ENCODE assay signal across 13 cellular contexts in genomic region chr6:42230320-42231034, GRCh38. TPM values are rescaled to one million over a fixed set of nuclear protein-coding genes. Genes with fewer than 3 reads are reported as not detected.
DNase-seq lines count a peak whose midpoint lies in the region; ATAC-seq and TF ChIP-seq lines count a peak whose summit lies in the region.
"Had no signal": no experiment of that assay in that cellular context is flagged by ENCODE, and none has a peak within 500 bp of the region (broad histone marks: within the 10 kb centered on the region; RNA-seq: fewer than 3 reads in every experiment).

No MANE protein-coding gene starts in this region.

- H3K4me3 Mint-ChIP-seq in stimulated activated naive B cell treated with anti-CD40 and anti-IgM and Interleukin-4, amounts not matched to agents 10 μg/mL and 1 μg/mL and 100 μg/mL, for 72 hours = no peak overlapping the region
- H3K4me3 Mint-ChIP-seq: activated naive CD4-positive, alpha-beta T cell treated with anti-CD3 and anti-CD28 coated beads for 36 hours; T-helper 1 cell treated with Interleukin-12 subunit alpha and Interleukin-12 subunit beta and Interleukin-4 antibody, amounts not matched to agents 30 μg/mL and 1 μg/mL, for 36 hours had no signal

- H3K27me3 Mint-ChIP-seq in stimulated activated naive B cell treated with anti-CD40 and anti-IgM and Interleukin-4, amounts not matched to agents 10 μg/mL and 1 μg/mL and 100 μg/mL, for 72 hours = no peaks in the 10 kb centered on the region

- CTCF ChIA-PET in OCI-LY7 (lab: Charles Lee; ENCODE audit: unreplicated experiment) = no interaction called here

- no peak overlapping the region for H3K27ac Mint-ChIP-seq in stimulated activated naive B cell treated with anti-CD40 and anti-IgM and Interleukin-4, amounts not matched to agents 10 μg/mL and 1 μg/mL and 100 μg/mL, for 72 hours
- H3K27ac Mint-ChIP-seq: activated naive CD4-positive, alpha-beta T cell treated with anti-CD3 and anti-CD28 coated beads for 36 hours; T-helper 1 cell treated with Interleukin-12 subunit alpha and Interleukin-12 subunit beta and Interleukin-4 antibody, amounts not matched to agents 30 μg/mL and 1 μg/mL, for 36 hours had no signal

- no peaks in the 10 kb centered on the region for H3K9me3 Mint-ChIP-seq in stimulated activated naive B cell treated with anti-CD40 and anti-IgM and Interleukin-4, amounts not matched to agents 10 μg/mL and 1 μg/mL and 100 μg/mL, for 72 hours
- H3K9me3 Mint-ChIP-seq: activated naive CD4-positive, alpha-beta T cell treated with anti-CD3 and anti-CD28 coated beads for 36 hours; T-helper 1 cell treated with Interleukin-12 subunit alpha and Interleukin-12 subunit beta and Interleukin-4 antibody, amounts not matched to agents 30 μg/mL and 1 μg/mL, for 36 hours had no signal

- no peak overlapping the region for H3K4me2 ChIP-seq in OCI-LY7 (ENCODE audit: low read length)

- TF ChIP-seq CTCF in cardiac muscle cell (IDR thresholded peaks at IDR 0.05; ENCODE audit: low read depth, low read length) = peak; percentile 35
- TF ChIP-seq CTCF in OCI-LY7 (conservative IDR thresholded peaks at IDR 0.05; ENCODE audit: low read length) = peak; percentile 75
- peak; percentile 58 for TF ChIP-seq CTCF in epithelial cell of esophagus (IDR thresholded peaks at IDR 0.05; ENCODE audit: insufficient read depth, low read depth, low read length, missing control alignments)

- DNase-seq in cardiac muscle cell (ENCODE audit: low read depth in 1 of 2, low spot score in 1 of 2) = no peak
- no peak for DNase-seq in left ventricle myocardium superior
- peak; percentile 29 for DNase-seq in OCI-LY7 (ENCODE audit: low spot score)
- DNase-seq in epithelial cell of esophagus (ENCODE audit: low read depth) = no peak
- no peak for DNase-seq in stimulated activated naive B cell treated with anti-CD40 and anti-IgM and Interleukin-4, amounts not matched to agents 10 μg/mL and 1 μg/mL and 100 μg/mL, for 72 hours
- no peak for DNase-seq in OCI-M2 (lab: John Stamatoyannopoulos, UW; ENCODE audit: unreplicated experiment)
- DNase-seq: activated naive CD4-positive, alpha-beta T cell treated with anti-CD3 and anti-CD28 coated beads for 36 hours; heart left ventricle; KG1 had no signal

- H3K9me3 ChIP-seq in cardiac muscle cell (ENCODE audit: low read depth) (no peaks in the 10 kb centered on the region), OCI-LY7 (ENCODE audit: low read length) (no peaks in the 10 kb centered on the region)
- H3K9me3 ChIP-seq: heart left ventricle had no signal

- no peak for ATAC-seq in left ventricle myocardium superior
- ATAC-seq in stimulated activated naive B cell treated with anti-CD40 and anti-IgM and Interleukin-4, amounts not matched to agents 10 μg/mL and 1 μg/mL and 100 μg/mL, for 72 hours (replicated peaks) = peak; percentile 39 to 41
- ATAC-seq in HG03442 (IDR thresholded peaks at IDR 0.05; ENCODE audit: unreplicated experiment) = no peak
- ATAC-seq in GM18870 (IDR thresholded peaks at IDR 0.05; ENCODE audit: unreplicated experiment) = no peak

- H3K36me3 ChIP-seq in cardiac muscle cell (peaks cover 19% of the 10 kb centered on the region), OCI-LY7 (ENCODE audit: insufficient read depth, low read length) (no peaks in the 10 kb centered on the region)

- POLR2A ChIA-PET in OCI-LY7 (lab: Charles Lee) = interaction anchor here (0.7 to 1.0 kb wide), 2 partner anchors 65 to 124 kb away, joined by 3 to 4 read pairs; no protein-coding TSS in a partner anchor

- peaks cover 0 to 2% of the 10 kb centered on the region in 2 donors for H3K36me3 Mint-ChIP-seq in stimulated activated naive B cell treated with anti-CD40 and anti-IgM and Interleukin-4, amounts not matched to agents 10 μg/mL and 1 μg/mL and 100 μg/mL, for 72 hours

- H3K4me1 ChIP-seq in cardiac muscle cell (ENCODE audit: low read depth) = no peaks in the 10 kb centered on the region
- no peaks in the 10 kb centered on the region for H3K4me1 ChIP-seq in OCI-LY7 (ENCODE audit: insufficient read depth, low read length, poor library complexity, severe bottlenecking)

- H3K79me2 ChIP-seq in OCI-LY7 (ENCODE audit: insufficient read depth, low read depth, low read length) = no peaks in the 10 kb centered on the region

- no TSS peak for BruUV-seq in OCI-LY7 (replicated peaks; lab: Mats Ljungman, UMichigan)

- H3K9me2 ChIP-seq in OCI-LY7 (ENCODE audit: insufficient read depth, low read length) = no peaks in the 10 kb centered on the region

- no peaks in the 10 kb centered on the region for H4K20me1 ChIP-seq in OCI-LY7 (ENCODE audit: insufficient read depth, low read length)

- H3K27me3 ChIP-seq in cardiac muscle cell = no peaks in the 10 kb centered on the region
- H3K27me3 ChIP-seq: heart left ventricle had no signal

- H3K4me1 Mint-ChIP-seq in stimulated activated naive B cell treated with anti-CD40 and anti-IgM and Interleukin-4, amounts not matched to agents 10 μg/mL and 1 μg/mL and 100 μg/mL, for 72 hours = peaks cover 0 to 3% of the 10 kb centered on the region in 2 donors

- H2AFZ ChIP-seq in OCI-LY7 (ENCODE audit: low read length) = no peak overlapping the region

- no peak overlapping the region for H3K4me3 ChIP-seq in cardiac muscle cell
- H3K4me3 ChIP-seq in OCI-LY7 (ENCODE audit: low read depth, low read length, poor library complexity, severe bottlenecking) = no peak overlapping the region
- H3K4me3 ChIP-seq in epithelial cell of esophagus (ENCODE audit: low read length) = no peak overlapping the region
- H3K4me3 ChIP-seq: heart left ventricle had no signal

- intact Hi-C loops in left ventricle myocardium superior (cut with micrococcal nuclease) (no loop called here), OCI-LY7 (cut with micrococcal nuclease; ENCODE audit: unreplicated experiment) (loop anchor here (1.0 kb wide), 1 partner anchor 37 kb away; no protein-coding TSS in a partner anchor)

- H3K27ac ChIP-seq in cardiac muscle cell = no peak overlapping the region
- H3K27ac ChIP-seq in OCI-LY7 (ENCODE audit: low read depth, low read length, poor library complexity, severe bottlenecking) = no peak overlapping the region
- H3K27ac ChIP-seq: heart left ventricle had no signal

RNA-seq across cellular contexts. Expression of gene MRPS10, which starts 12.8 kb away (rescaled TPM):
- total RNA-seq in cardiac muscle cell = 15.8 and 20.6 TPM in 2 replicates
- 37.8 and 39.8 TPM in 2 replicates for polyA plus RNA-seq in cardiac muscle cell
- 63.0 TPM for total RNA-seq in left ventricle myocardium superior
- total RNA-seq in OCI-LY7 (2014; rRNA removed; shearing (Covaris generic)) = 25.1 and 25.8 TPM in 2 replicates
- 44.6 and 45.0 TPM in 2 replicates for total RNA-seq in OCI-LY7 (2022)

RNA-seq across cellular contexts. Expression of gene GUCA1B, which starts 35.7 kb away (rescaled TPM):
- total RNA-seq in cardiac muscle cell = 0.81 and 1.3 TPM in 2 replicates
- polyA plus RNA-seq in cardiac muscle cell = 1.0 TPM in 1 of 2 replicates, not detected in the other
- total RNA-seq in left ventricle myocardium superior = 1.2 TPM
- total RNA-seq in OCI-LY7 (2014; rRNA removed; shearing (Covaris generic)) = 1.4 and 1.9 TPM in 2 replicates
- 3.0 and 4.3 TPM in 2 replicates for total RNA-seq in OCI-LY7 (2022)
- total RNA-seq: H4 had no signal

RNA-seq across cellular contexts. Expression of gene GUCA1A, which starts 57.3 kb away (rescaled TPM):
- total RNA-seq in cardiac muscle cell (0.25 and 0.63 TPM in 2 replicates), left ventricle myocardium superior (not detected), OCI-LY7 (2022) (not detected in 2 replicates)
- polyA plus RNA-seq in cardiac muscle cell = 0.75 and 1.1 TPM in 2 replicates
- not detected in 2 replicates for total RNA-seq in OCI-LY7 (2014; rRNA removed; shearing (Covaris generic))
- total RNA-seq: activated naive CD4-positive, alpha-beta T cell treated with anti-CD3 and anti-CD28 coated beads for 36 hours; H4 had no signal
- polyA plus RNA-seq: heart left ventricle had no signal

Comparison
In these comparisons a context has a peak if more than half of its experiments do, and no peak if none do; other contexts are left out.
1. ATAC-seq: peak in stimulated activated naive B cell treated with anti-CD40 and anti-IgM and Interleukin-4, amounts not matched to agents 10 μg/mL and 1 μg/mL and 100 μg/mL, for 72 hours (2 of 2); none in left ventricle myocardium superior (single experiment), HG03442 (single experiment) and GM18870 (single experiment).
2. Peak in every context shown above with its lines, with median percentiles within 50 percentile points of each other: CTCF ChIP-seq.